In genomic region chr6:11459002-11459658, GRCh38 we compare ENCODE assay signal across 11 cellular contexts.
A peak's percentile ranks its signal among the peaks of the same experiment; 100 is the strongest.
DNase-seq lines count a peak whose midpoint lies in the region; ATAC-seq lines count a peak whose summit lies in the region.
"Had no signal": no experiment of that assay in that cellular context is flagged by ENCODE, and none has a peak within 500 bp of the region (broad histone marks: within the 10 kb centered on the region; RNA-seq: fewer than 3 reads in every experiment).

No MANE protein-coding gene starts in this region.

- peak; percentile 8 to 37 for DNase-seq in activated T-cell treated with anti-CD3 and anti-CD28 coated beads, Interleukin-2, amount 50 U/mL, for 72 hours
- no peak for DNase-seq in activated T-cell treated with anti-CD3 and anti-CD28 coated beads, Interleukin-2, amount 50 U/mL, for 1 hour
- DNase-seq in renal cortical epithelial cell (ENCODE audit: low read depth) (peak; percentile 30), NCI-H345 treated with DMSO at 0.1 percent for 48 hours (lab: John Stamatoyannopoulos, UW; ENCODE audit: unreplicated experiment) (no peak), NCI-H748 (lab: John Stamatoyannopoulos, UW; ENCODE audit: unreplicated experiment) (no peak), DMS 273 treated with DMSO at 0.1 percent for 48 hours (lab: John Stamatoyannopoulos, UW) (no peak)
- DNase-seq: central memory CD4-positive, alpha-beta T cell; H7; NCI-H2081 treated with DMSO at 0.1 percent for 48 hours had no signal

- peaks cover 35% of the 10 kb centered on the region for H3K4me1 Mint-ChIP-seq in activated T-cell treated with anti-CD3 and anti-CD28 coated beads, Interleukin-2, amount 50 U/mL, for 72 hours (ENCODE audit: low read depth)

- peak; percentile 63 to 76 for ATAC-seq in activated T-cell treated with anti-CD3 and anti-CD28 coated beads, Interleukin-2, amount 50 U/mL, for 72 hours (replicated peaks in 1 of 2)
- peak; percentile 50 for ATAC-seq in GM21576 (IDR thresholded peaks at IDR 0.05; ENCODE audit: unreplicated experiment)
- ATAC-seq in HG03457 (IDR thresholded peaks at IDR 0.05; ENCODE audit: unreplicated experiment) = peak; percentile 60

- peaks cover 6% of the 10 kb centered on the region for H3K27me3 Mint-ChIP-seq in activated T-cell treated with anti-CD3 and anti-CD28 coated beads, Interleukin-2, amount 50 U/mL, for 72 hours (ENCODE audit: low read depth)

- peak overlapping the region; percentile 61 to 70 for H3K4me3 Mint-ChIP-seq in activated T-cell treated with anti-CD3 and anti-CD28 coated beads, Interleukin-2, amount 50 U/mL, for 72 hours

- H3K27ac Mint-ChIP-seq in activated T-cell treated with anti-CD3 and anti-CD28 coated beads, Interleukin-2, amount 50 U/mL, for 72 hours = peak overlapping the region; percentile 78

- H3K9me3 Mint-ChIP-seq in activated T-cell treated with anti-CD3 and anti-CD28 coated beads, Interleukin-2, amount 50 U/mL, for 72 hours = peaks cover 3 to 5% of the 10 kb centered on the region in 2 donors

- H3K36me3 Mint-ChIP-seq in activated T-cell treated with anti-CD3 and anti-CD28 coated beads, Interleukin-2, amount 50 U/mL, for 72 hours (ENCODE audit: insufficient read depth in 2 of 2) = peaks cover 2 to 7% of the 10 kb centered on the region in 2 donors

Comparison
In these comparisons a context has a peak if more than half of its experiments do, and no peak if none do; other contexts are left out.
1. DNase-seq: peak in activated T-cell treated with anti-CD3 and anti-CD28 coated beads, Interleukin-2, amount 50 U/mL, for 72 hours (2 of 2) and renal cortical epithelial cell (single experiment); none in activated T-cell treated with anti-CD3 and anti-CD28 coated beads, Interleukin-2, amount 50 U/mL, for 1 hour (single experiment), NCI-H345 treated with DMSO at 0.1 percent for 48 hours (single experiment), NCI-H748 (single experiment) and DMS 273 treated with DMSO at 0.1 percent for 48 hours (single experiment).
2. Peak in every context shown above with its lines, with median percentiles within 50 percentile points of each other: ATAC-seq.